ENCODE assay signal across 8 cellular contexts in the genomic region with DNA sequence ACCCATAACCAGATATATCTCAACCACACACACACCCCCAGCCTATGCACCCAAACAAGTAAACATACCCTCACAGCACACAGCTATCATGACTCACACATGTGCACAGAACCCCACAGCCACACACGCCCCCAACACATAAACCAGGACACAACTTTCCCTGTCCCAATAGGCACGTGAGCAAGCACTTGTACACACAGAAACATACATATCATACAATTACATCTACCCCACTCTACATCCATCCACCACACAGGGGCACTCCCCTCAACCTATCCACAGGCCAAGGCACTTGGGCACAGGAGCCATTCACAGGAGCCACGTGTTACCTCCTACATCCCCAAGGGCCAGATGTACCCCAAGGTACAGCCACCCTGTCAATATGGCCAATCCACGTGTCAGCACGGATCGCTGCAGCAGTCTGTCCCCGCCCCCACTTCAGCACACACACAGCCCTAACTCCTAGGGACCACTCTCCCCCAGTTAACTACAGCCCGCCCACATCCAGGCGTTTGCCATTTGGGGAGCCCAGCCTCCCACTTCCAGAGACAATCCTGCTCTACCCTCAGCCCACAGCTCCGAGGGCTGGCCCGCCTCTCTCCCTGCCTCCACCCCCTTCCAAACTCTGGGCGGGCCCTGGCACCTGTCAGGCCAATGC.
DNase-seq lines count a peak whose midpoint lies in the region; ATAC-seq and TF ChIP-seq lines count a peak whose summit lies in the region.

No MANE protein-coding gene starts in this region.

- no peak overlapping the region for H3K18ac ChIP-seq in IMR-90 (ENCODE audit: low read depth, low read length)

- 83% methylated on average over 2 of the region's 12 CpGs; no CpG with 5 or more reads in 1 of the 2 experiments for WGBS in IMR-90 (ENCODE audit: extremely low coverage in 2 of 2, insufficient read length in 1 of 2), 2 experiments

- peaks cover 10% of the 10 kb centered on the region; the same call in 1 of the 2 replicates for H3K9me1 ChIP-seq in IMR-90 (ENCODE audit: insufficient read depth, low read length)

- no peaks in the 10 kb centered on the region for H3K36me3 ChIP-seq in IMR-90 (ENCODE audit: control insufficient read depth, insufficient read depth, low read length)

- intact Hi-C loops in IMR-90 (cut with micrococcal nuclease) = no loop called here

- CTCF ChIA-PET in IMR-90 (lab: Yijun Ruan, JAX) = no interaction called here

- H4K91ac ChIP-seq in IMR-90 (ENCODE audit: insufficient read depth, low read depth, low read length) = no peak overlapping the region

- in situ Hi-C loops in IMR-90 (cut with MboI; ENCODE audit: low sequenced_read_pairs) = no loop called here

- TF ChIP-seq CTCF in IMR-90 (conservative IDR thresholded peaks at IDR 0.05; ENCODE audit: low read depth, low read length) = no peak

- H2BK5ac ChIP-seq in IMR-90 (ENCODE audit: low read depth, low read length, poor library complexity, severe bottlenecking) = no peak overlapping the region

- no peak overlapping the region for H3K27ac ChIP-seq in IMR-90 (ENCODE audit: insufficient read depth, low read length)

- ATAC-seq in GM18502 (IDR thresholded peaks at IDR 0.05; ENCODE audit: poor library complexity, unreplicated experiment) = peak; percentile 35
- ATAC-seq in GM21619 (IDR thresholded peaks at IDR 0.05; ENCODE audit: unreplicated experiment) = peak; percentile 22
- ATAC-seq in IMR-90 (ENCODE audit: low read depth) = no peak

- no peak for TF ChIP-seq POLR2A in IMR-90 (IDR thresholded peaks at IDR 0.05; ENCODE audit: low read depth, low read length)

- no peak overlapping the region for H2BK20ac ChIP-seq in IMR-90 (ENCODE audit: low read depth, low read length)

- H3K4me3 ChIP-seq in IMR-90 (ENCODE audit: insufficient read depth, low read depth, low read length) = no peak overlapping the region

- BruUV-seq in IMR-90 (replicated peaks; lab: Mats Ljungman, UMichigan) = no TSS peak

- peak; percentile 48 for DNase-seq in IMR-90
- DNase-seq in germinal center (ENCODE audit: low spot score) = peak; percentile 36
- no peak for DNase-seq in H4 (ENCODE audit: low spot score)
- no peak for DNase-seq in SW 1271 (lab: John Stamatoyannopoulos, UW)
- DNase-seq in HCEC 1CT = no peak
- no peak for DNase-seq in stimulated activated CD4-positive, alpha-beta T cell treated with anti-CD3 and anti-CD28 coated beads, Interleukin-4, amount 100 ng/mL, for 4 hours

- no peaks in the 10 kb centered on the region for H3K9me3 ChIP-seq in IMR-90 (ENCODE audit: control insufficient read depth, insufficient read depth, low read length)

- H3K4ac ChIP-seq in IMR-90 (ENCODE audit: low read depth, low read length) = peak overlapping the region; percentile 25; the same call in 1 of the 2 replicates

- peaks cover 19% of the 10 kb centered on the region for H3K4me1 ChIP-seq in IMR-90 (ENCODE audit: control insufficient read depth, insufficient read depth, low read length)

- peaks cover 7 to 20% of the 10 kb centered on the region in 2 experiments; a peak in 2 of 4 replicates for H3K79me1 ChIP-seq in IMR-90 (ENCODE audit: low read depth in 1 of 2, low read length in 2 of 2)

- POLR2A ChIA-PET in IMR-90 (lab: Charles Lee; ENCODE audit: unreplicated experiment) = no interaction called here

- no peak overlapping the region for H4K8ac ChIP-seq in IMR-90 (ENCODE audit: low read depth in 2 of 2, low read length in 2 of 2)

- H3K56ac ChIP-seq in IMR-90 (ENCODE audit: extremely low read depth, insufficient read depth, low read length) = no peak overlapping the region

- no peak overlapping the region for H3K23ac ChIP-seq in IMR-90 (ENCODE audit: low read depth, low read length)

- no peak for TF ChIP-seq RAD21 in IMR-90 (IDR thresholded peaks at IDR 0.05; ENCODE audit: low read length)

- no peak overlapping the region for H2AFZ ChIP-seq in IMR-90 (replicated peaks; ENCODE audit: low read length, poor library complexity)

- 0 out of 3 replicates have a peak overlapping the region, but pooled peaks have one; percentile 5 for H2BK15ac ChIP-seq in IMR-90 (ENCODE audit: low read depth, low read length)

- H3K9ac ChIP-seq in IMR-90 (ENCODE audit: low read depth, low read length) = no peak overlapping the region

- peak overlapping the region; percentile 79 for H2AK5ac ChIP-seq in IMR-90 (ENCODE audit: low read depth, low read length)

- no peaks in the 10 kb centered on the region; the same call in 1 of the 2 replicates for H3K27me3 ChIP-seq in IMR-90 (ENCODE audit: control insufficient read depth, insufficient read depth, low read length)

- H2BK120ac ChIP-seq in IMR-90 (ENCODE audit: low read depth, low read length) = no peak overlapping the region

- dilution Hi-C loops in IMR-90 (cut with HindIII; ENCODE audit: low sequenced_read_pairs, unreplicated experiment) = no loop called here

- H3K4me2 ChIP-seq in IMR-90 (ENCODE audit: low read depth, low read length) = no peak overlapping the region

- H3K14ac ChIP-seq in IMR-90 (replicated peaks; ENCODE audit: low read depth, low read length) = no peak overlapping the region

- peak overlapping the region; percentile 47 for H2AK9ac ChIP-seq in IMR-90 (replicated peaks; ENCODE audit: low read depth, low read length, poor library complexity)

- H4K5ac ChIP-seq in IMR-90 (ENCODE audit: low read depth, low read length) = no peak overlapping the region

- H4K20me1 ChIP-seq in IMR-90 (ENCODE audit: insufficient read depth, low read length) = no peaks in the 10 kb centered on the region

TF ChIP-seq in IMR-90, 13 proteins besides CTCF, POLR2A, EP300 and RAD21:
- TF ChIP-seq MAZ (IDR thresholded peaks at IDR 0.05; ENCODE audit: borderline replicate concordance, low read depth, low read length) = no peak
- TF ChIP-seq, protein P1, sequence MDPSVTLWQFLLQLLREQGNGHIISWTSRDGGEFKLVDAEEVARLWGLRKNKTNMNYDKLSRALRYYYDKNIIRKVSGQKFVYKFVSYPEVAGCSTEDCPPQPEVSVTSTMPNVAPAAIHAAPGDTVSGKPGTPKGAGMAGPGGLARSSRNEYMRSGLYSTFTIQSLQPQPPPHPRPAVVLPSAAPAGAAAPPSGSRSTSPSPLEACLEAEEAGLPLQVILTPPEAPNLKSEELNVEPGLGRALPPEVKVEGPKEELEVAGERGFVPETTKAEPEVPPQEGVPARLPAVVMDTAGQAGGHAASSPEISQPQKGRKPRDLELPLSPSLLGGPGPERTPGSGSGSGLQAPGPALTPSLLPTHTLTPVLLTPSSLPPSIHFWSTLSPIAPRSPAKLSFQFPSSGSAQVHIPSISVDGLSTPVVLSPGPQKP (IDR thresholded peaks at IDR 0.05; ENCODE audit: borderline replicate concordance, low read depth, low read length) = no peak
- TF ChIP-seq RCOR1 (IDR thresholded peaks at IDR 0.05; ENCODE audit: insufficient replicate concordance, low read length) = no peak
- TF ChIP-seq CHD1 (IDR thresholded peaks at IDR 0.05; ENCODE audit: low read depth, low read length) = no peak
- TF ChIP-seq, protein P2, sequence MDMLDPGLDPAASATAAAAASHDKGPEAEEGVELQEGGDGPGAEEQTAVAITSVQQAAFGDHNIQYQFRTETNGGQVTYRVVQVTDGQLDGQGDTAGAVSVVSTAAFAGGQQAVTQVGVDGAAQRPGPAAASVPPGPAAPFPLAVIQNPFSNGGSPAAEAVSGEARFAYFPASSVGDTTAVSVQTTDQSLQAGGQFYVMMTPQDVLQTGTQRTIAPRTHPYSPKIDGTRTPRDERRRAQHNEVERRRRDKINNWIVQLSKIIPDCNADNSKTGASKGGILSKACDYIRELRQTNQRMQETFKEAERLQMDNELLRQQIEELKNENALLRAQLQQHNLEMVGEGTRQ (IDR thresholded peaks at IDR 0.05; ENCODE audit: low read depth, low read length) = no peak
- no peak for TF ChIP-seq RFX5 (IDR thresholded peaks at IDR 0.05; ENCODE audit: low read depth, low read length)
- TF ChIP-seq FOS (IDR thresholded peaks at IDR 0.05; ENCODE audit: low read depth, low read length) = 0 out of 2 replicates have a peak, but pooled peaks have one; percentile 14
- TF ChIP-seq BHLHE40 (IDR thresholded peaks at IDR 0.05; ENCODE audit: low read depth, low read length) = peak; percentile 62
- no peak for TF ChIP-seq MAFK (IDR thresholded peaks at IDR 0.05; ENCODE audit: low read depth, low read length)
- no peak for TF ChIP-seq SMC3 (IDR thresholded peaks at IDR 0.05; ENCODE audit: low read depth, low read length)
- 0 out of 2 replicates have a peak, but pooled peaks have one; percentile 3 for TF ChIP-seq MXI1 (IDR thresholded peaks at IDR 0.05; ENCODE audit: borderline replicate concordance, low read depth, low read length)
- no peak for TF ChIP-seq CEBPB (IDR thresholded peaks at IDR 0.05; ENCODE audit: low read depth, low read length)
- no peak for TF ChIP-seq NFE2L2 (IDR thresholded peaks at IDR 0.05; ENCODE audit: low read depth, low read length)

Comparison
In these comparisons a context has a peak if more than half of its experiments do, and no peak if none do; other contexts are left out.
1. DNase-seq: peak in IMR-90 (single experiment) and germinal center (single experiment); none in H4 (single experiment), SW 1271 (0 of 2), HCEC 1CT (single experiment) and stimulated activated CD4-positive, alpha-beta T cell treated with anti-CD3 and anti-CD28 coated beads, Interleukin-4, amount 100 ng/mL, for 4 hours (0 of 2).